In genomic region chr12:89760783-89761182, GRCh38 we compare ENCODE assay signal across 17 cellular contexts. TPM values are rescaled to one million over a fixed set of nuclear protein-coding genes. Genes with fewer than 3 reads are reported as not detected.
DNase-seq lines count a peak whose midpoint lies in the region; ATAC-seq and TF ChIP-seq lines count a peak whose summit lies in the region.
"Had no signal": no experiment of that assay in that cellular context is flagged by ENCODE, and none has a peak within 500 bp of the region (broad histone marks: within the 10 kb centered on the region; RNA-seq: fewer than 3 reads in every experiment).

No MANE protein-coding gene starts in this region.

- H3K4me2 ChIP-seq in osteoblast (ENCODE audit: insufficient read depth, low read length), result no peak overlapping the region

- H3K27ac Mint-ChIP-seq in CD14-positive monocyte, result peak overlapping the region; percentile 60 to 92 (median 84)
- peak overlapping the region; percentile 10 for H3K27ac Mint-ChIP-seq in dendritic cell treated with granulocyte-macrophage colony-stimulating factor and Interleukin-4, amounts not matched to agents 40 ng/mL and 50 ng/mL, for 4 days
- H3K27ac Mint-ChIP-seq: progenitor cell of endocrine pancreas had no signal

- H3K9me3 ChIP-seq in osteoblast (ENCODE audit: low read depth, low read length), result no peaks in the 10 kb centered on the region
- H3K9me3 ChIP-seq: vagina had no signal

- H3K27ac ChIP-seq in osteoblast (ENCODE audit: low read depth, low read length), result no peak overlapping the region
- H3K27ac ChIP-seq: vagina had no signal

- no peaks in the 10 kb centered on the region for H4K20me1 ChIP-seq in osteoblast (ENCODE audit: insufficient read depth, low read length)

- H3K4me3 ChIP-seq in osteoblast (ENCODE audit: insufficient read depth, low read length), result no peak overlapping the region
- H3K4me3 ChIP-seq: vagina had no signal

- peaks cover 0 to 3% (median 2%) of the 10 kb centered on the region in 7 donors for H3K9me3 Mint-ChIP-seq in CD14-positive monocyte
- no peaks in the 10 kb centered on the region for H3K9me3 Mint-ChIP-seq in dendritic cell treated with granulocyte-macrophage colony-stimulating factor and Interleukin-4, amounts not matched to agents 40 ng/mL and 50 ng/mL, for 4 days

- no peaks in the 10 kb centered on the region for H3K36me3 ChIP-seq in osteoblast (ENCODE audit: insufficient read depth, low read length)
- H3K36me3 ChIP-seq: vagina had no signal

- peaks cover 15% of the 10 kb centered on the region for H3K4me1 ChIP-seq in osteoblast (ENCODE audit: insufficient read depth, low read length)
- H3K4me1 ChIP-seq: vagina had no signal

- TF ChIP-seq CTCF in CD14-positive monocyte (IDR thresholded peaks at IDR 0.05), result no peak
- no peak for TF ChIP-seq CTCF in omental fat pad (IDR thresholded peaks at IDR 0.05)
- no peak for TF ChIP-seq CTCF in osteoblast (IDR thresholded peaks at IDR 0.05; ENCODE audit: extremely low read depth, low read depth, low read length)

- H3K4me1 Mint-ChIP-seq in CD14-positive monocyte, result peaks cover 42% of the 10 kb centered on the region
- H3K4me1 Mint-ChIP-seq in dendritic cell treated with granulocyte-macrophage colony-stimulating factor and Interleukin-4, amounts not matched to agents 40 ng/mL and 50 ng/mL, for 4 days (ENCODE audit: low read depth), result peaks cover 42% of the 10 kb centered on the region

- DNase-seq in CD14-positive monocyte (ENCODE audit: low spot score), result no peak
- peak; percentile 50 for DNase-seq in NOMO-1 treated with DMSO at 0.1 percent for 48 hours (lab: John Stamatoyannopoulos, UW; ENCODE audit: unreplicated experiment)
- no peak for DNase-seq in SIG-M5 treated with dmso at 0.1 percent for 504 hours (lab: John Stamatoyannopoulos, UW; ENCODE audit: unreplicated experiment)
- no peak for DNase-seq in Right ventricle myocardium superior
- no peak for DNase-seq in omental fat pad (ENCODE audit: low spot score)
- no peak for DNase-seq in osteoblast (ENCODE audit: insufficient read length, low spot score, missing footprints)
- DNase-seq: activated T-cell treated with anti-CD3 and anti-CD28 coated beads, Interleukin-2, amount 50 U/mL, for 48 hours; amniotic stem cell; cerebellar nuclear complex; DMS 273 treated with DMSO at 0.1 percent for 48 hours; foreskin melanocyte; NCI-H2171; stimulated activated naive CD8-positive, alpha-beta T cell treated with anti-CD3 and anti-CD28 coated beads, Interleukin-15, amount 100 ng/mL, for 72 hours had no signal

- H2AFZ ChIP-seq in osteoblast (ENCODE audit: low read length), result no peak overlapping the region

- peaks cover 1 to 6% of the 10 kb centered on the region in 2 donors for H3K36me3 Mint-ChIP-seq in CD14-positive monocyte
- H3K36me3 Mint-ChIP-seq in dendritic cell treated with granulocyte-macrophage colony-stimulating factor and Interleukin-4, amounts not matched to agents 40 ng/mL and 50 ng/mL, for 4 days (ENCODE audit: low read depth), result no peaks in the 10 kb centered on the region

- H3K27me3 Mint-ChIP-seq in CD14-positive monocyte (ENCODE audit: low read depth in 3 of 3), result peaks cover 0 to 3% (median 0%) of the 10 kb centered on the region in 3 donors
- no peaks in the 10 kb centered on the region for H3K27me3 Mint-ChIP-seq in dendritic cell treated with granulocyte-macrophage colony-stimulating factor and Interleukin-4, amounts not matched to agents 40 ng/mL and 50 ng/mL, for 4 days
- H3K27me3 Mint-ChIP-seq: progenitor cell of endocrine pancreas; stimulated activated naive CD8-positive, alpha-beta T cell treated with anti-CD3 and anti-CD28 coated beads, Interleukin-15, amount 100 ng/mL, for 72 hours had no signal

- no peaks in the 10 kb centered on the region for H3K79me2 ChIP-seq in osteoblast (ENCODE audit: insufficient read depth, low read length)

- no peaks in the 10 kb centered on the region for H3K27me3 ChIP-seq in osteoblast (ENCODE audit: insufficient read depth, low read length)
- H3K27me3 ChIP-seq: vagina had no signal

- intact Hi-C loops in CD14-positive monocyte (cut with micrococcal nuclease), result loop anchor here in 1 of 2 donors (2.0 kb wide), 1 partner anchor 52 kb away; the partner anchor contains the start of gene ATP2B1
- intact Hi-C loops in dendritic cell treated with granulocyte-macrophage colony-stimulating factor and Interleukin-4, amounts not matched to agents 40 ng/mL and 50 ng/mL, for 4 days (cut with micrococcal nuclease), result no loop called here
- intact Hi-C loops in Right ventricle myocardium superior (cut with DNase I), result loop anchor here (10.0 kb wide), 1 partner anchor 114 kb away; no protein-coding TSS in a partner anchor

- no peak overlapping the region for H3K4me3 Mint-ChIP-seq in CD14-positive monocyte
- H3K4me3 Mint-ChIP-seq in dendritic cell treated with granulocyte-macrophage colony-stimulating factor and Interleukin-4, amounts not matched to agents 40 ng/mL and 50 ng/mL, for 4 days, result no peak overlapping the region
- H3K4me3 Mint-ChIP-seq: stimulated activated naive CD8-positive, alpha-beta T cell treated with anti-CD3 and anti-CD28 coated beads, Interleukin-15, amount 100 ng/mL, for 72 hours had no signal

- ATAC-seq in GM18867 (IDR thresholded peaks at IDR 0.05; ENCODE audit: unreplicated experiment), result peak; percentile 35
- ATAC-seq in Right ventricle myocardium superior (ENCODE audit: poor library complexity), result no peak
- ATAC-seq in omental fat pad (ENCODE audit: low FRiP score), result no peak
- ATAC-seq: stimulated activated naive CD8-positive, alpha-beta T cell treated with anti-CD3 and anti-CD28 coated beads, Interleukin-15, amount 100 ng/mL, for 72 hours had no signal

RNA-seq across cellular contexts. Expression of gene ATP2B1, which starts 52.1 kb away (rescaled TPM):
- 10 to 100 TPM; 53.9 to 59.3 TPM for polyA plus RNA-seq in CD14-positive monocyte
- total RNA-seq in Right ventricle myocardium superior (9.8 TPM), omental fat pad (100 to 1,000 TPM in 1 of 4 donors, 10 to 100 TPM in 3; 29.5 to 116 (median 68.4) TPM), osteoblast (89.3 and 99.9 TPM in 2 replicates)
